21 cellular contexts compared by ENCODE assay signal in genomic region chr3:16908006-16908405, GRCh38.
"Had no signal": no experiment of that assay in that cellular context is flagged by ENCODE, and none has a peak within 500 bp of the region (broad histone marks: within the 10 kb centered on the region; RNA-seq: fewer than 3 reads in every experiment).

No MANE protein-coding gene starts in this region.

- H3K27ac ChIP-seq: neural progenitor cell, VCaP had no signal

- H3K4me3 ChIP-seq: neural progenitor cell, spleen, thyroid gland had no signal

- H3K27me3 Mint-ChIP-seq: activated CD4-positive, alpha-beta memory T cell treated with anti-CD3 and anti-CD28 coated beads, Interleukin-2, amount 10 ng/mL, durations not matched to agents 7 days and 5 days; activated CD4-positive, alpha-beta T cell treated with anti-CD3 and anti-CD28 coated beads, Interleukin-2, amount 10 ng/mL, durations not matched to agents 24 days and 14 days; activated CD8-positive, alpha-beta memory T cell treated with anti-CD3 and anti-CD28 coated beads, Interleukin-2, amount 10 ng/mL, durations not matched to agents 7 days and 5 days; activated naive CD8-positive, alpha-beta T cell treated with anti-CD3 and anti-CD28 coated beads, Interleukin-2, amount 10 ng/mL, durations not matched to agents 7 days and 5 days; activated T-helper 17 cell treated with anti-CD3 and anti-CD28 coated beads, Interleukin-2, amount 50 U/mL, for 72 hours; stimulated activated naive CD8-positive, alpha-beta T cell treated with anti-CD3 and anti-CD28 coated beads, Interleukin-15, Interleukin-2, amounts not matched to agents 100 ng/mL and 50 ng/mL, for 24 hours had no signal

- H3K36me3 Mint-ChIP-seq: neural progenitor cell had no signal

- H3K36me3 ChIP-seq: neural progenitor cell, spleen, thyroid gland had no signal

- H3K9me3 Mint-ChIP-seq: activated CD4-positive, alpha-beta memory T cell treated with anti-CD3 and anti-CD28 coated beads, Interleukin-2, amount 10 ng/mL, durations not matched to agents 7 days and 5 days; activated naive CD8-positive, alpha-beta T cell treated with anti-CD3 and anti-CD28 coated beads, Interleukin-2, amount 10 ng/mL, durations not matched to agents 7 days and 5 days; activated T-helper 17 cell treated with anti-CD3 and anti-CD28 coated beads, Interleukin-2, amount 50 U/mL, for 72 hours; immature natural killer cell; neural progenitor cell; stimulated activated naive CD8-positive, alpha-beta T cell treated with anti-CD3 and anti-CD28 coated beads, Interleukin-15, Interleukin-2, amounts not matched to agents 100 ng/mL and 50 ng/mL, for 24 hours; T-helper 1 cell treated with Interleukin-12 subunit alpha and Interleukin-12 subunit beta and Interleukin-4 antibody, amounts not matched to agents 30 μg/mL and 1 μg/mL, for 36 hours had no signal

- DNase-seq: activated CD4-positive, alpha-beta memory T cell treated with anti-CD3 and anti-CD28 coated beads, Interleukin-2, amount 10 ng/mL, durations not matched to agents 7 days and 5 days; activated CD4-positive, alpha-beta T cell treated with anti-CD3 and anti-CD28 coated beads, Interleukin-2, amount 10 ng/mL, durations not matched to agents 24 days and 14 days; activated CD8-positive, alpha-beta memory T cell treated with anti-CD3 and anti-CD28 coated beads, Interleukin-2, amount 10 ng/mL, durations not matched to agents 7 days and 5 days; activated naive CD8-positive, alpha-beta T cell treated with anti-CD3 and anti-CD28 coated beads, Interleukin-2, amount 10 ng/mL, durations not matched to agents 7 days and 5 days; amygdala; cortex of kidney; foreskin fibroblast; immature natural killer cell; kidney glomerular epithelial cell; mesenchymal stem cell; retina; spleen; stimulated activated CD4-positive, alpha-beta T cell treated with anti-CD3 and anti-CD28 coated beads, Interleukin-4, amount 100 ng/mL, for 4 hours; substantia nigra; thyroid gland had no signal

- FAIRE-seq: endometrium had no signal

- H3K9ac ChIP-seq: neural progenitor cell had no signal

- H3K4me2 ChIP-seq: neural progenitor cell had no signal

- H2AFZ ChIP-seq: neural progenitor cell had no signal

- H3K27ac Mint-ChIP-seq: activated CD4-positive, alpha-beta memory T cell treated with anti-CD3 and anti-CD28 coated beads, Interleukin-2, amount 10 ng/mL, durations not matched to agents 7 days and 5 days; activated CD8-positive, alpha-beta memory T cell treated with anti-CD3 and anti-CD28 coated beads, Interleukin-2, amount 10 ng/mL, durations not matched to agents 7 days and 5 days; activated naive CD8-positive, alpha-beta T cell treated with anti-CD3 and anti-CD28 coated beads, Interleukin-2, amount 10 ng/mL, durations not matched to agents 7 days and 5 days; activated T-helper 17 cell treated with anti-CD3 and anti-CD28 coated beads, Interleukin-2, amount 50 U/mL, for 72 hours; neural progenitor cell; T-helper 1 cell treated with Interleukin-12 subunit alpha and Interleukin-12 subunit beta and Interleukin-4 antibody, amounts not matched to agents 30 μg/mL and 1 μg/mL, for 36 hours had no signal

- H3K9me3 ChIP-seq: spleen, thyroid gland had no signal

- H3K27me3 ChIP-seq: neural progenitor cell, spleen, thyroid gland had no signal

- H3K4me3 Mint-ChIP-seq: activated CD4-positive, alpha-beta memory T cell treated with anti-CD3 and anti-CD28 coated beads, Interleukin-2, amount 10 ng/mL, durations not matched to agents 7 days and 5 days; activated CD4-positive, alpha-beta T cell treated with anti-CD3 and anti-CD28 coated beads, Interleukin-2, amount 10 ng/mL, durations not matched to agents 24 days and 14 days; activated CD8-positive, alpha-beta memory T cell treated with anti-CD3 and anti-CD28 coated beads, Interleukin-2, amount 10 ng/mL, durations not matched to agents 7 days and 5 days; activated naive CD8-positive, alpha-beta T cell treated with anti-CD3 and anti-CD28 coated beads, Interleukin-2, amount 10 ng/mL, durations not matched to agents 7 days and 5 days; neural progenitor cell; T-helper 1 cell treated with Interleukin-12 subunit alpha and Interleukin-12 subunit beta and Interleukin-4 antibody, amounts not matched to agents 30 μg/mL and 1 μg/mL, for 36 hours had no signal
